Comparison of ENCODE assay signal across 32 cellular contexts in the genomic region with DNA sequence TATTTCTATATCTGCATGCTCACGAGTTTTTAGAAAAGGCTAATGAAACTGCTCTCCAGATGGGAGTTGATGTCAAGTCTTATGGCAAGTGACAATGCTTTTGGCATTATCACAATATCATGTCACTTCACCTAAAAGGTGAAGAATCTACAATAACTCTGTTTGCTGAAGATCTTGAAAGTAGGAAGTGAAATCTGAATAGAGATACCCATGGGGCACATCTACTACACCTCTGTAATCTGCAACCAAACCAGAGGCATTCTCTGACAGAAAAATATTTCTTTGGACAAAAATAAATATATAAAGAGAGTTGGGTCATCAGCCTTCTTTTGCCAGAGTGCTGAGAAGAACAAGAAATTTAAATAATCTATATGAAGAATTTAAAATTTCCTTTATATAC.
"Had no signal": no experiment of that assay in that cellular context is flagged by ENCODE, and none has a peak within 500 bp of the region (broad histone marks: within the 10 kb centered on the region; RNA-seq: fewer than 3 reads in every experiment).

No MANE protein-coding gene starts in this region.

- H3K9me3 ChIP-seq: ascending aorta, colonic mucosa, gastrocnemius medialis, ovary, right lobe of liver, vagina had no signal

- DNase-seq: activated CD4-positive, alpha-beta T cell treated with anti-CD3 and anti-CD28 coated beads for 48 hours; activated CD4-positive, alpha-beta T cell treated with anti-CD3 and anti-CD28 coated beads, Interleukin-2, amount 50 U/mL, for 48 hours; activated CD8-positive, alpha-beta memory T cell treated with anti-CD3 and anti-CD28 coated beads, Interleukin-2, amount 50 U/mL, for 4 hours; activated effector memory CD4-positive, alpha-beta T cell treated with anti-CD3 and anti-CD28 coated beads, Interleukin-2, amount 50 U/mL, for 16 hours; activated naive CD4-positive, alpha-beta T cell treated with anti-CD3 and anti-CD28 coated beads, Interleukin-2, amount 10 ng/mL, durations not matched to agents 7 days and 5 days; activated naive CD8-positive, alpha-beta T cell treated with anti-CD3 and anti-CD28 coated beads, Interleukin-2, amount 10 ng/mL, durations not matched to agents 7 days and 5 days; activated T-cell treated with anti-CD3 and anti-CD28 coated beads, Interleukin-2, amount 50 U/mL, for 1 hour; cerebellar nuclear complex; colonic mucosa; dorsolateral prefrontal cortex; effector memory CD4-positive, alpha-beta T cell; gastrocnemius medialis; islet precursor cell; left colon; mammary epithelial cell; midbrain; naive thymus-derived CD4-positive, alpha-beta T cell; ovary; right lobe of liver; stimulated activated CD4-positive, alpha-beta T cell treated with anti-CD3 and anti-CD28 coated beads, Interleukin-2, amount 100 ng/mL, for 48 hours; stimulated activated naive CD8-positive, alpha-beta T cell treated with anti-CD3 and anti-CD28 coated beads, Interleukin-15, amount 100 ng/mL, for 72 hours; substantia nigra had no signal

- H3K36me3 ChIP-seq: ascending aorta, cardiac muscle cell, colonic mucosa, gastrocnemius medialis, ovary, right lobe of liver, vagina had no signal

- ATAC-seq: activated CD4-positive, CD25-positive, alpha-beta regulatory T cell treated with anti-CD3 and anti-CD28 coated beads, Interleukin-2, amount 50 U/mL, for 24 hours; gastrocnemius medialis; left colon; naive thymus-derived CD4-positive, alpha-beta T cell; right lobe of liver; stimulated activated naive CD8-positive, alpha-beta T cell treated with anti-CD3 and anti-CD28 coated beads, Interleukin-15, amount 100 ng/mL, for 72 hours had no signal

- H3K27me3 ChIP-seq: ascending aorta, cardiac muscle cell, colonic mucosa, hepatocyte, ovary, vagina had no signal

- H3K4me1 ChIP-seq: ascending aorta, colonic mucosa, right lobe of liver had no signal

- H3K36me3 Mint-ChIP-seq: activated naive CD4-positive, alpha-beta T cell treated with anti-CD3 and anti-CD28 coated beads, Interleukin-2, amount 10 ng/mL, durations not matched to agents 7 days and 5 days; activated naive CD8-positive, alpha-beta T cell treated with anti-CD3 and anti-CD28 coated beads, Interleukin-2, amount 10 ng/mL, durations not matched to agents 7 days and 5 days; brain; naive thymus-derived CD4-positive, alpha-beta T cell; type B pancreatic cell had no signal

- H3K27ac Mint-ChIP-seq: activated naive CD4-positive, alpha-beta T cell treated with anti-CD3 and anti-CD28 coated beads, Interleukin-2, amount 10 ng/mL, durations not matched to agents 7 days and 5 days; activated naive CD8-positive, alpha-beta T cell treated with anti-CD3 and anti-CD28 coated beads, Interleukin-2, amount 10 ng/mL, durations not matched to agents 7 days and 5 days; activated T-helper 1 cell treated with anti-CD3 and anti-CD28 coated beads, Interleukin-12 subunit alpha, Interleukin-12 subunit beta, Interleukin-2, Interleukin-4 antibody, amounts not matched to agents 30 ng/mL and 10 ng/mL and 1 ng/mL, durations not matched to agents 14 hours and 24 hours and 36 hours; brain; naive thymus-derived CD4-positive, alpha-beta T cell; progenitor cell of endocrine pancreas; stimulated activated naive CD8-positive, alpha-beta T cell treated with anti-CD3 and anti-CD28 coated beads, Interleukin-15, amount 100 ng/mL, for 72 hours; type B pancreatic cell had no signal

- H3K27ac ChIP-seq: ascending aorta, cardiac muscle cell, colonic mucosa, dorsolateral prefrontal cortex, gastrocnemius medialis, hepatocyte, ovary, right lobe of liver, vagina, VCaP had no signal

- H3K4me2 ChIP-seq: hepatocyte had no signal

- H3K4me3 ChIP-seq: ascending aorta, cardiac muscle cell, colonic mucosa, dorsolateral prefrontal cortex, gastrocnemius medialis, hepatocyte, ovary, right lobe of liver, vagina had no signal

- H2AFZ ChIP-seq: hepatocyte had no signal

- H3K4me3 Mint-ChIP-seq: activated naive CD4-positive, alpha-beta T cell treated with anti-CD3 and anti-CD28 coated beads, Interleukin-2, amount 10 ng/mL, durations not matched to agents 7 days and 5 days; activated naive CD8-positive, alpha-beta T cell treated with anti-CD3 and anti-CD28 coated beads, Interleukin-2, amount 10 ng/mL, durations not matched to agents 7 days and 5 days; activated T-helper 1 cell treated with anti-CD3 and anti-CD28 coated beads, Interleukin-12 subunit alpha, Interleukin-12 subunit beta, Interleukin-2, Interleukin-4 antibody, amounts not matched to agents 30 ng/mL and 10 ng/mL and 1 ng/mL, durations not matched to agents 14 hours and 24 hours and 36 hours; brain; naive thymus-derived CD4-positive, alpha-beta T cell; stimulated activated naive CD8-positive, alpha-beta T cell treated with anti-CD3 and anti-CD28 coated beads, Interleukin-15, amount 100 ng/mL, for 72 hours; type B pancreatic cell had no signal

- H3K9me3 Mint-ChIP-seq: type B pancreatic cell had no signal
